Comparison of ENCODE assay signal across 16 cellular contexts in the genomic region with DNA sequence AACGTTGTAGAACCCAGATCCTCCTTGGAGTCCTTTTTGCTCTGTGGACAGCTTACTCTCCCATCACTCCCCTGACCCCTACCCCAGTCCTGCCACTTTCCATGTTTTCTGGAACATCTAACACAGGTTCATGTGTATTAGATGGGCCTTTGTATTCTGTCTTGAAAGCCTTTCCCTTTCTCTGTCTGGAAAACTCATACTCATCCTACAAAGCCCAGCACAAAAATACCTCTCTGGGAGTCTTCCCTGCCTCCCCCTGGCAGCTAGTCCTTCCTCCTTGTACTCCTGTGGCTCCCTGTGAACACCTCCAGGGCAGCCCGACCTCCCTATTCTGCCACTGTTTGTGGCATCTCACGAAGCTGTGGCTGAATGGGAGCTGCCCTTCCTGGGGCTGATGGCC. TPM values are rescaled to one million over a fixed set of nuclear protein-coding genes. Genes with fewer than 3 reads are reported as not detected.
DNase-seq lines count a peak whose midpoint lies in the region; ATAC-seq and TF ChIP-seq lines count a peak whose summit lies in the region.
"Had no signal": no experiment of that assay in that cellular context is flagged by ENCODE, and none has a peak within 500 bp of the region (broad histone marks: within the 10 kb centered on the region; RNA-seq: fewer than 3 reads in every experiment).

No MANE protein-coding gene starts in this region.

- no peak overlapping the region for H3K27ac Mint-ChIP-seq in CD4-positive, alpha-beta memory T cell
- H3K27ac Mint-ChIP-seq: T-helper 2 cell treated with Interferon-gamma antibody and Interleukin-4, amounts not matched to agents 5 μg/mL and 100 μg/mL, for 36 hours had no signal

- no peak for TF ChIP-seq CTCF in tibial artery (IDR thresholded peaks at IDR 0.05)

- H2BK15ac ChIP-seq in neuronal stem cell (ENCODE audit: low read length) = peak overlapping the region; percentile 92

- no peak overlapping the region for H3K4me2 ChIP-seq in neuronal stem cell (ENCODE audit: insufficient read depth, low read length, poor library complexity, severe bottlenecking)

- H3K27ac ChIP-seq in SJCRH30 = peak overlapping the region; percentile 98
- peak overlapping the region; percentile 12 for H3K27ac ChIP-seq in cingulate gyrus (ENCODE audit: low read depth, low read length)
- no peak overlapping the region for H3K27ac ChIP-seq in neuronal stem cell (replicated peaks; ENCODE audit: low read length)
- H3K27ac ChIP-seq in tibial artery = peak overlapping the region; percentile 83 to 97
- no peak overlapping the region for H3K27ac ChIP-seq in CD4-positive, alpha-beta memory T cell (ENCODE audit: low read depth, low read length)

- no peak overlapping the region for H2BK120ac ChIP-seq in neuronal stem cell (ENCODE audit: low read depth, low read length)

- no peak overlapping the region for H3K4ac ChIP-seq in neuronal stem cell (ENCODE audit: low read length)

- peaks cover 0 to 4% (median 0%) of the 10 kb centered on the region in 8 donors for H3K9me3 Mint-ChIP-seq in CD4-positive, alpha-beta memory T cell
- H3K9me3 Mint-ChIP-seq: neural crest cell; T-helper 2 cell treated with Interferon-gamma antibody and Interleukin-4, amounts not matched to agents 5 μg/mL and 100 μg/mL, for 36 hours had no signal

- H3K36me3 ChIP-seq in SJCRH30 (no peaks in the 10 kb centered on the region), neuronal stem cell (replicated peaks in 1 of 2; ENCODE audit: control insufficient read depth in 2 of 2, insufficient read depth in 2 of 2, low read length in 2 of 2) (no peaks in the 10 kb centered on the region), tibial artery (no peaks in the 10 kb centered on the region)
- no peaks in the 10 kb centered on the region for H3K36me3 ChIP-seq in CD4-positive, alpha-beta memory T cell (ENCODE audit: insufficient read depth, low read length)
- H3K36me3 ChIP-seq: breast epithelium had no signal

- H4K8ac ChIP-seq in neuronal stem cell (ENCODE audit: low read depth, low read length) = peak overlapping the region; percentile 89

- H3K79me1 ChIP-seq in neuronal stem cell (ENCODE audit: low read depth, low read length) = no peaks in the 10 kb centered on the region

- H2BK5ac ChIP-seq in neuronal stem cell (ENCODE audit: low read length) = no peak overlapping the region

- intact Hi-C loops in tibial artery (cut with DNase I; ENCODE audit: low total_unique reads) = no loop called here
- intact Hi-C loops in CD4-positive, alpha-beta memory T cell (cut with micrococcal nuclease) = no loop called here

- H3K27me3 ChIP-seq in SJCRH30 (no peaks in the 10 kb centered on the region), neuronal stem cell (ENCODE audit: control insufficient read depth in 3 of 3, insufficient read depth in 3 of 3, low read depth in 1 of 3, low read length in 3 of 3) (peaks cover 0 to 38% (median 0%) of the 10 kb centered on the region in 3 experiments), tibial artery (no peaks in the 10 kb centered on the region)
- no peaks in the 10 kb centered on the region for H3K27me3 ChIP-seq in CD4-positive, alpha-beta memory T cell (ENCODE audit: insufficient read depth, low read length)
- H3K27me3 ChIP-seq: breast epithelium had no signal

- H3K18ac ChIP-seq in neuronal stem cell (ENCODE audit: low read length) = peak overlapping the region; percentile 73

- no peak overlapping the region for H3K4me3 Mint-ChIP-seq in CD4-positive, alpha-beta memory T cell
- H3K4me3 Mint-ChIP-seq: T-helper 2 cell treated with Interferon-gamma antibody and Interleukin-4, amounts not matched to agents 5 μg/mL and 100 μg/mL, for 36 hours had no signal

- H3K4me1 Mint-ChIP-seq in CD4-positive, alpha-beta memory T cell = no peaks in the 10 kb centered on the region

- CTCF ChIA-PET in CD4-positive, alpha-beta memory T cell (lab: Charles Lee; ENCODE audit: partially characterized antibody) = interaction anchor here (1.7 to 4.4 kb wide), 4 partner anchors 12 to 41 kb away, joined by 5 to 39 read pairs (median 17); no protein-coding TSS in a partner anchor

- H3K27me3 Mint-ChIP-seq in CD4-positive, alpha-beta memory T cell = no peaks in the 10 kb centered on the region

- H4K91ac ChIP-seq in neuronal stem cell (ENCODE audit: low read depth, low read length, poor library complexity) = no peak overlapping the region

- no peak overlapping the region for H3K23ac ChIP-seq in neuronal stem cell (ENCODE audit: low read depth, low read length, poor library complexity)

- no peak overlapping the region for H3K9ac ChIP-seq in neuronal stem cell (ENCODE audit: low read depth, low read length, poor library complexity)

- POLR2A ChIA-PET in CD4-positive, alpha-beta memory T cell (lab: Charles Lee; ENCODE audit: partially characterized antibody) = no interaction called here

- no peak overlapping the region for H2AFZ ChIP-seq in neuronal stem cell (ENCODE audit: low read length)

- H3K4me3 ChIP-seq in SJCRH30 = peak overlapping the region; percentile 28
- no peak overlapping the region for H3K4me3 ChIP-seq in neuronal stem cell (ENCODE audit: low read length in 2 of 2)
- no peak overlapping the region for H3K4me3 ChIP-seq in tibial artery
- no peak overlapping the region for H3K4me3 ChIP-seq in CD4-positive, alpha-beta memory T cell (ENCODE audit: low read length in 2 of 2)
- H3K4me3 ChIP-seq: breast epithelium, K562, lung had no signal

- H3K9me3 ChIP-seq in SJCRH30 (replicated peaks) (no peaks in the 10 kb centered on the region), neuronal stem cell (replicated peaks in 1 of 2; ENCODE audit: control insufficient read depth in 2 of 2, insufficient read depth in 1 of 2, low read depth in 1 of 2, low read length in 2 of 2) (no peaks in the 10 kb centered on the region), tibial artery (no peaks in the 10 kb centered on the region)
- H3K9me3 ChIP-seq in CD4-positive, alpha-beta memory T cell (ENCODE audit: control insufficient read depth in 1 of 2, low read length in 2 of 2) = no peaks in the 10 kb centered on the region
- H3K9me3 ChIP-seq: breast epithelium had no signal

- no peak overlapping the region for H2BK12ac ChIP-seq in neuronal stem cell (ENCODE audit: low read length)

- no peaks in the 10 kb centered on the region for H3K36me3 Mint-ChIP-seq in CD4-positive, alpha-beta memory T cell

- DNase-seq in SJCRH30 (peak; percentile 22 to 53), neuronal stem cell (ENCODE audit: low spot score) (no peak), tibial artery (no peak), A172 (ENCODE audit: low spot score) (no peak)
- DNase-seq in CD4-positive, alpha-beta memory T cell = no peak
- DNase-seq: activated CD4-positive, alpha-beta T cell treated with anti-CD3 and anti-CD28 coated beads for 1 hour; activated CD8-positive, alpha-beta memory T cell treated with anti-CD3 and anti-CD28 coated beads, Interleukin-2, amount 50 U/mL, for 4 hours; activated naive CD4-positive, alpha-beta T cell; effector CD4-positive, alpha-beta T cell had no signal

- ATAC-seq in HG03571 (IDR thresholded peaks at IDR 0.05; ENCODE audit: unreplicated experiment) = no peak

- no peak overlapping the region for H2AK5ac ChIP-seq in neuronal stem cell (ENCODE audit: low read depth, low read length)

- no peak overlapping the region for H3K14ac ChIP-seq in neuronal stem cell (ENCODE audit: low read length)

- WGBS in neuronal stem cell (ENCODE audit: extremely low coverage in 2 of 2, insufficient read length in 2 of 2, insufficient replicate concordance in 1 of 2), 2 donors = no CpG with 5 or more reads among the region's 3 CpGs

- H3K4me1 ChIP-seq in SJCRH30 (peaks cover 45% of the 10 kb centered on the region), neuronal stem cell (ENCODE audit: control insufficient read depth in 2 of 2, insufficient read depth in 1 of 2, low read depth in 1 of 2, low read length in 2 of 2) (peaks cover 0 to 15% of the 10 kb centered on the region in 2 donors), tibial artery (peaks cover 4 to 60% (median 42%) of the 10 kb centered on the region in 4 donors)
- no peaks in the 10 kb centered on the region for H3K4me1 ChIP-seq in CD4-positive, alpha-beta memory T cell (ENCODE audit: insufficient read depth, low read length)
- H3K4me1 ChIP-seq: breast epithelium had no signal

RNA-seq across cellular contexts. Expression of a gene that starts 7.8 kb away (rescaled TPM):
- total RNA-seq in SJCRH30 (2014; rRNA removed; shearing (Covaris generic)) = 61.9 and 66.5 TPM in 2 replicates
- polyA plus RNA-seq in neuronal stem cell (2013, experiment 1 of 2) = 6.7 TPM
- polyA plus RNA-seq in neuronal stem cell (2013, experiment 2 of 2) = 6.9 TPM
- total RNA-seq in A172 (2014; rRNA removed; shearing (Covaris generic)) = not detected in 2 replicates
- under 1 TPM in 1 of 2 experiments, not detected in 1; 0.12 TPM for total RNA-seq in CD4-positive, alpha-beta memory T cell
- under 1 TPM in 1 of 2 donors, not detected in 1; 0.23 TPM for polyA plus RNA-seq in CD4-positive, alpha-beta memory T cell

RNA-seq across cellular contexts. Expression of a gene that starts 24.7 kb away (rescaled TPM):
- total RNA-seq in SJCRH30 (2014; rRNA removed; shearing (Covaris generic)) = 0.12 TPM in 1 of 2 replicates, not detected in the other
- 0.04 TPM for polyA plus RNA-seq in neuronal stem cell (2013, experiment 1 of 2)
- polyA plus RNA-seq in neuronal stem cell (2013, experiment 2 of 2) = not detected
- not detected in 2 replicates for total RNA-seq in A172 (2014; rRNA removed; shearing (Covaris generic))
- under 1 TPM; 0.29 to 0.42 TPM for total RNA-seq in CD4-positive, alpha-beta memory T cell
- polyA plus RNA-seq in CD4-positive, alpha-beta memory T cell = not detected
- total RNA-seq: K562, lung, neural crest cell had no signal
- polyA plus RNA-seq: K562, lung had no signal

RNA-seq across cellular contexts. Expression of a gene that starts 44.0 kb away (rescaled TPM):
- total RNA-seq in SJCRH30 (2014; rRNA removed; shearing (Covaris generic)) = 0.42 and 0.53 TPM in 2 replicates
- polyA plus RNA-seq in neuronal stem cell (2013, experiment 1 of 2) = 0.18 TPM
- 0.11 TPM for polyA plus RNA-seq in neuronal stem cell (2013, experiment 2 of 2)
- total RNA-seq in A172 (2014; rRNA removed; shearing (Covaris generic)) = 0.05 TPM in 1 of 2 replicates, not detected in the other
- total RNA-seq in CD4-positive, alpha-beta memory T cell = 10 to 100 TPM; 31.8 to 32.4 TPM
- 1 to 10 TPM; 8.9 to 9.6 TPM for polyA plus RNA-seq in CD4-positive, alpha-beta memory T cell
- total RNA-seq: breast epithelium had no signal

Comparison
In these comparisons a context has a peak if more than half of its experiments do, and no peak if none do; other contexts are left out.
1. DNase-seq: peak in SJCRH30 (2 of 2); none in neuronal stem cell (single experiment), tibial artery (0 of 2), A172 (single experiment) and CD4-positive, alpha-beta memory T cell (0 of 5).
2. H3K27ac ChIP-seq: peak in SJCRH30 (single experiment), cingulate gyrus (single experiment) and tibial artery (2 of 2); none in neuronal stem cell (single experiment) and CD4-positive, alpha-beta memory T cell (single experiment).
3. RNA of a gene that starts 7.8 kb away (total RNA-seq): 61.9 to 66.5 TPM in SJCRH30; 0.12 TPM in CD4-positive, alpha-beta memory T cell and not detected in A172; every median in the first group is over 10 times any median in the second.
4. RNA of a gene that starts 44.0 kb away (total RNA-seq): 31.8 to 32.4 TPM in CD4-positive, alpha-beta memory T cell; 0.42 to 0.53 TPM in SJCRH30 and 0.05 TPM in A172; every median in the first group is over 10 times any median in the second.